In the genomic region with DNA sequence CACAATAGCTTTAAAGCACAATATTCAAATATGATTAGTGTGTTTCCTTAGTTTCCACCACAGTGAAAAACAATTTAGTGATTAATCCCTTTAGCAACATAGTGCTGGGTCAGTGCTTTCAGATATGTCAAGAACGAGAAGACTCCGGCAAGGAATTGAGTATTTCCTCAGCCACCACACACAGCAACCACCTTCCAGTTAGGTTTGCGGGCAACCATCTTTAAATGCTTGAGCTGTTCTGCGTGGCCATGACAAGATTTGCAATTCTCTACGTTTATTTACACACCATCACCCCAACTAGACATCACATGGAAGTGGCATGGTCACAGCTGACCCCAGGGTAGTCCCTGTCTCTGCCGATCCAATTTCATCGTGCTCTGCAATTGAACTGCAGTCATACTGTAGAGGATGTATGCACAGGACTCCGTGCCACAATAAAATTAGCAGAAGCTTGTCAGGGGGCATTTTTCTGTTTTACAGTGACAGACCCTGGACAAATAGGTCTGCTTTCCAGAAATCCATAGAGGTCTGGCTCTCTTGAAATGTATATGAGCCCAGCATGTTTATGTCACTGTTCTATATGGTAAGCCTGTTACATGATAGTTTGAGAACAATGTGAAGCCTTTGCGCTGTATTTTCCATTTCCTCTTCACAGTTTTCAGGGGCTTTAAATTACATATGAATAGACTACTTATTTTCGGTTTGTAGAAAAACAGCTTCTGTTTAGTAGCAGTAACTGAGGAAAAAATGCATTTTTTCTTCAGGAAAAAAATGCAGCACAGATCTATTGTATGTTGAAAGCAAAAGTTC, we compare ENCODE assay signal across 16 cellular contexts.
DNase-seq lines count a peak whose midpoint lies in the region; ATAC-seq and TF ChIP-seq lines count a peak whose summit lies in the region.
"Had no signal": no experiment of that assay in that cellular context is flagged by ENCODE, and none has a peak within 500 bp of the region (broad histone marks: within the 10 kb centered on the region; RNA-seq: fewer than 3 reads in every experiment).

No MANE protein-coding gene starts in this region.

- no peaks in the 10 kb centered on the region for H3K9me3 Mint-ChIP-seq in activated CD8-positive, alpha-beta T cell treated with anti-CD3 and anti-CD28 coated beads, Interleukin-2, amount 10 ng/mL, durations not matched to agents 7 days and 5 days (ENCODE audit: insufficient read depth)
- no peaks in the 10 kb centered on the region for H3K9me3 Mint-ChIP-seq in activated T-cell treated with anti-CD3 and anti-CD28 coated beads, Interleukin-2, amount 50 U/mL, for 72 hours
- H3K9me3 Mint-ChIP-seq: CD4-positive, CD25-positive, alpha-beta regulatory T cell had no signal

- no peaks in the 10 kb centered on the region for H3K27me3 Mint-ChIP-seq in activated CD8-positive, alpha-beta T cell treated with anti-CD3 and anti-CD28 coated beads, Interleukin-2, amount 10 ng/mL, durations not matched to agents 7 days and 5 days (ENCODE audit: low read depth)
- no peaks in the 10 kb centered on the region for H3K27me3 Mint-ChIP-seq in activated T-cell treated with anti-CD3 and anti-CD28 coated beads, Interleukin-2, amount 50 U/mL, for 72 hours (ENCODE audit: low read depth)
- H3K27me3 Mint-ChIP-seq: CD4-positive, CD25-positive, alpha-beta regulatory T cell had no signal

- WGBS in HUES64, result 17% methylated on average over 10 of the region's 10 CpGs
- no CpG with 5 or more reads among the region's 10 CpGs for WGBS in iPS DF 6.9 (ENCODE audit: insufficient coverage, insufficient read length)

- no peaks in the 10 kb centered on the region for H3K4me1 Mint-ChIP-seq in activated CD8-positive, alpha-beta T cell treated with anti-CD3 and anti-CD28 coated beads, Interleukin-2, amount 10 ng/mL, durations not matched to agents 7 days and 5 days (ENCODE audit: low read depth)
- no peaks in the 10 kb centered on the region for H3K4me1 Mint-ChIP-seq in activated T-cell treated with anti-CD3 and anti-CD28 coated beads, Interleukin-2, amount 50 U/mL, for 72 hours (ENCODE audit: low read depth)
- H3K4me1 Mint-ChIP-seq: CD4-positive, CD25-positive, alpha-beta regulatory T cell had no signal

- CTCF ChIA-PET in activated CD8-positive, alpha-beta T cell treated with anti-CD3 and anti-CD28 coated beads, Interleukin-2, amount 10 ng/mL, durations not matched to agents 7 days and 5 days (lab: Charles Lee), result no interaction called here

- H3K4me3 Mint-ChIP-seq in activated CD8-positive, alpha-beta T cell treated with anti-CD3 and anti-CD28 coated beads, Interleukin-2, amount 10 ng/mL, durations not matched to agents 7 days and 5 days, result no peak overlapping the region
- H3K4me3 Mint-ChIP-seq in activated T-cell treated with anti-CD3 and anti-CD28 coated beads, Interleukin-2, amount 50 U/mL, for 72 hours, result no peak overlapping the region
- H3K4me3 Mint-ChIP-seq: CD4-positive, CD25-positive, alpha-beta regulatory T cell had no signal

- H3K27me3 ChIP-seq in HUES64 (ENCODE audit: insufficient read depth, low read length) (no peaks in the 10 kb centered on the region), iPS DF 6.9 (ENCODE audit: control insufficient read depth, insufficient read depth, low read length) (no peaks in the 10 kb centered on the region)
- H3K27me3 ChIP-seq: upper lobe of left lung had no signal

- in situ Hi-C loops in astrocyte of the spinal cord (cut with HindIII; ENCODE audit: low sequenced_read_pairs), result no loop called here

- H3K4me3 ChIP-seq in HUES64 (ENCODE audit: low read length) (peak overlapping the region; percentile 33), astrocyte of the spinal cord (ENCODE audit: low read depth, low read length) (no peak overlapping the region), iPS DF 6.9 (ENCODE audit: low read length) (no peak overlapping the region; the same call in 1 of the 2 replicates)
- H3K4me3 ChIP-seq: upper lobe of left lung had no signal

- POLR2A ChIA-PET in activated CD8-positive, alpha-beta T cell treated with anti-CD3 and anti-CD28 coated beads, Interleukin-2, amount 10 ng/mL, durations not matched to agents 7 days and 5 days (lab: Charles Lee), result no interaction called here

- H3K36me3 ChIP-seq in HUES64 (ENCODE audit: insufficient read depth, low read length) (no peaks in the 10 kb centered on the region), iPS DF 6.9 (ENCODE audit: control insufficient read depth, insufficient read depth, low read length) (no peaks in the 10 kb centered on the region)
- H3K36me3 ChIP-seq: upper lobe of left lung had no signal

- peak overlapping the region; percentile 16 for H3K9ac ChIP-seq in HUES64 (ENCODE audit: low read depth, low read length)

- no peak for TF ChIP-seq CTCF in astrocyte of the spinal cord (IDR thresholded peaks at IDR 0.05; ENCODE audit: low read depth, low read length)

- H3K27ac ChIP-seq in HUES64 (ENCODE audit: low read depth, low read length) (peak overlapping the region; percentile 83), iPS DF 6.9 (ENCODE audit: low read length) (peak overlapping the region; percentile 91)
- H3K27ac ChIP-seq: upper lobe of left lung had no signal

- no peak for ATAC-seq in activated CD8-positive, alpha-beta T cell treated with anti-CD3 and anti-CD28 coated beads, Interleukin-2, amount 10 ng/mL, durations not matched to agents 7 days and 5 days
- ATAC-seq in activated T-cell treated with anti-CD3 and anti-CD28 coated beads, Interleukin-2, amount 50 U/mL, for 72 hours (replicated peaks in 1 of 2), result no peak

- DNase-seq in astrocyte of the spinal cord (ENCODE audit: low read depth, low spot score) (peak; percentile 1), iPS DF 6.9 (ENCODE audit: low read depth, low spot score) (peak; percentile 11), retina (peak; percentile 72), NCI-H226 (no peak), NCI-H82 (lab: John Stamatoyannopoulos, UW) (no peak)
- no peak for DNase-seq in activated CD8-positive, alpha-beta T cell treated with anti-CD3 and anti-CD28 coated beads, Interleukin-2, amount 10 ng/mL, durations not matched to agents 7 days and 5 days
- no peak for DNase-seq in activated T-cell treated with anti-CD3 and anti-CD28 coated beads, Interleukin-2, amount 50 U/mL, for 72 hours
- DNase-seq: CD4-positive, CD25-positive, alpha-beta regulatory T cell; DMS79 treated with DMSO at 0.1 percent for 48 hours; head of caudate nucleus; kidney; NCI-H1417 treated with DMSO at 0.1 percent for 48 hours; NCI-H345; stimulated activated naive CD4-positive, alpha-beta T cell; upper lobe of left lung had no signal

- H3K9me3 ChIP-seq in HUES64 (ENCODE audit: insufficient read depth, low read depth, low read length), result no peaks in the 10 kb centered on the region
- no peaks in the 10 kb centered on the region for H3K9me3 ChIP-seq in iPS DF 6.9 (ENCODE audit: control insufficient read depth, insufficient read depth, low read length)
- H3K9me3 ChIP-seq: upper lobe of left lung had no signal

- peaks cover 61% of the 10 kb centered on the region for H3K4me1 ChIP-seq in HUES64 (ENCODE audit: insufficient read depth, low read length)
- peaks cover 6% of the 10 kb centered on the region; the same call in 1 of the 2 replicates for H3K4me1 ChIP-seq in iPS DF 6.9 (ENCODE audit: control insufficient read depth, insufficient read depth, low read length)
- H3K4me1 ChIP-seq: upper lobe of left lung had no signal

- no peaks in the 10 kb centered on the region for H3K36me3 Mint-ChIP-seq in activated CD8-positive, alpha-beta T cell treated with anti-CD3 and anti-CD28 coated beads, Interleukin-2, amount 10 ng/mL, durations not matched to agents 7 days and 5 days (ENCODE audit: low read depth)
- no peaks in the 10 kb centered on the region for H3K36me3 Mint-ChIP-seq in activated T-cell treated with anti-CD3 and anti-CD28 coated beads, Interleukin-2, amount 50 U/mL, for 72 hours (ENCODE audit: insufficient read depth in 2 of 2)
- H3K36me3 Mint-ChIP-seq: CD4-positive, CD25-positive, alpha-beta regulatory T cell had no signal

- no peak overlapping the region for H3K27ac Mint-ChIP-seq in activated CD8-positive, alpha-beta T cell treated with anti-CD3 and anti-CD28 coated beads, Interleukin-2, amount 10 ng/mL, durations not matched to agents 7 days and 5 days
- no peak overlapping the region for H3K27ac Mint-ChIP-seq in activated T-cell treated with anti-CD3 and anti-CD28 coated beads, Interleukin-2, amount 50 U/mL, for 72 hours
- H3K27ac Mint-ChIP-seq: CD4-positive, CD25-positive, alpha-beta regulatory T cell had no signal

Comparison
In these comparisons a context has a peak if more than half of its experiments do, and no peak if none do; other contexts are left out.
1. DNase-seq: peak in astrocyte of the spinal cord (single experiment), iPS DF 6.9 (single experiment) and retina (single experiment); none in activated CD8-positive, alpha-beta T cell treated with anti-CD3 and anti-CD28 coated beads, Interleukin-2, amount 10 ng/mL, durations not matched to agents 7 days and 5 days (single experiment), NCI-H226 (single experiment), activated T-cell treated with anti-CD3 and anti-CD28 coated beads, Interleukin-2, amount 50 U/mL, for 72 hours (0 of 2) and NCI-H82 (single experiment).